In genomic region chr11:61138940-61139339, GRCh38 we compare ENCODE assay signal across 14 cellular contexts. TPM values are rescaled to one million over a fixed set of nuclear protein-coding genes. Genes with fewer than 3 reads are reported as not detected.
DNase-seq lines count a peak whose midpoint lies in the region; ATAC-seq and TF ChIP-seq lines count a peak whose summit lies in the region.
"Had no signal": no experiment of that assay in that cellular context is flagged by ENCODE, and none has a peak within 500 bp of the region (broad histone marks: within the 10 kb centered on the region; RNA-seq: fewer than 3 reads in every experiment).

No MANE protein-coding gene starts in this region.

- peaks cover 22% of the 10 kb centered on the region for H3F3A ChIP-seq in MM.1S (ENCODE audit: insufficient read depth, low read length)

- peaks cover 30% of the 10 kb centered on the region for H3K79me2 ChIP-seq in MM.1S (ENCODE audit: low read length)
- peaks cover 43% of the 10 kb centered on the region for H3K79me2 ChIP-seq in osteoblast (ENCODE audit: insufficient read depth, low read length)

- intact Hi-C loops in thyroid gland (cut with DNase I): no loop called here

- DNase-seq in AG20443 (ENCODE audit: low spot score) (peak; percentile 42), MM.1S (no peak), fibroblast of gingiva (ENCODE audit: low read depth) (peak; percentile 28), osteoblast (ENCODE audit: insufficient read length, low spot score, missing footprints) (peak; percentile 97), DMS 273 (lab: John Stamatoyannopoulos, UW; ENCODE audit: unreplicated experiment) (no peak), thyroid gland (no peak), NCI-H526 treated with DMSO at 0.1 percent for 48 hours (lab: John Stamatoyannopoulos, UW) (no peak)
- DNase-seq: activated naive CD4-positive, alpha-beta T cell treated with anti-CD3 and anti-CD28 coated beads, Interleukin-2, amount 50 U/mL, for 16 hours; effector memory CD8-positive, alpha-beta T cell; GOT3; NCI-H2029 had no signal

- no peak overlapping the region for H3K4me3 ChIP-seq in MM.1S (ENCODE audit: low read length)
- peak overlapping the region; percentile 52 for H3K4me3 ChIP-seq in osteoblast (ENCODE audit: insufficient read depth, low read length)
- no peak overlapping the region for H3K4me3 ChIP-seq in thyroid gland (replicated peaks in 1 of 3)

- H3K27ac ChIP-seq in MM.1S (ENCODE audit: low read length) (no peak overlapping the region), osteoblast (ENCODE audit: low read depth, low read length) (peak overlapping the region; percentile 27), thyroid gland (no peak overlapping the region)

- no peaks in the 10 kb centered on the region for H4K20me1 ChIP-seq in MM.1S (ENCODE audit: insufficient read depth, low read length)
- peaks cover 60% of the 10 kb centered on the region for H4K20me1 ChIP-seq in osteoblast (ENCODE audit: insufficient read depth, low read length)

- no peaks in the 10 kb centered on the region for H3K9me3 ChIP-seq in MM.1S (replicated peaks; ENCODE audit: insufficient read depth, low read length)
- no peaks in the 10 kb centered on the region for H3K9me3 ChIP-seq in osteoblast (ENCODE audit: low read depth, low read length)
- no peaks in the 10 kb centered on the region for H3K9me3 ChIP-seq in thyroid gland

- WGBS in thyroid gland, 2 donors: 32 to 55% methylated on average over 4 to 6 of the region's 6 CpGs

- H3K27me3 ChIP-seq in MM.1S (replicated peaks; ENCODE audit: insufficient read depth, low read length) (no peaks in the 10 kb centered on the region), osteoblast (ENCODE audit: insufficient read depth, low read length) (no peaks in the 10 kb centered on the region), thyroid gland (no peaks in the 10 kb centered on the region)

- H3K36me3 ChIP-seq in MM.1S (replicated peaks; ENCODE audit: insufficient read depth, low read length) (no peaks in the 10 kb centered on the region), osteoblast (ENCODE audit: insufficient read depth, low read length) (peaks cover 15% of the 10 kb centered on the region), thyroid gland (no peaks in the 10 kb centered on the region)

- TF ChIP-seq CTCF in MM.1S (IDR thresholded peaks at IDR 0.05; ENCODE audit: low read length): no peak
- TF ChIP-seq CTCF in osteoblast (IDR thresholded peaks at IDR 0.05; ENCODE audit: extremely low read depth, low read depth, low read length): no peak
- TF ChIP-seq CTCF in thyroid gland (IDR thresholded peaks at IDR 0.05): no peak

- no peak for TF ChIP-seq POLR2A in thyroid gland (IDR thresholded peaks at IDR 0.05)

- H2AFZ ChIP-seq in MM.1S (ENCODE audit: low read length) (no peak overlapping the region), osteoblast (ENCODE audit: low read length) (no peak overlapping the region)

- H3K4me2 ChIP-seq in MM.1S (ENCODE audit: low read depth, low read length): peak overlapping the region; percentile 19; the same call in 1 of the 2 replicates
- peak overlapping the region; percentile 72 for H3K4me2 ChIP-seq in osteoblast (ENCODE audit: insufficient read depth, low read length)

- no peak for ATAC-seq in HG02870 (IDR thresholded peaks at IDR 0.05; ENCODE audit: unreplicated experiment)
- ATAC-seq: effector memory CD8-positive, alpha-beta T cell had no signal

- H3K9ac ChIP-seq in MM.1S (ENCODE audit: low read length): no peak overlapping the region

- no peaks in the 10 kb centered on the region for H3K9me2 ChIP-seq in MM.1S (replicated peaks; ENCODE audit: insufficient read depth, low read length)

- peaks cover 33% of the 10 kb centered on the region for H3K4me1 ChIP-seq in MM.1S (ENCODE audit: low read length)
- H3K4me1 ChIP-seq in osteoblast (ENCODE audit: insufficient read depth, low read length): peaks cover 32% of the 10 kb centered on the region
- peaks cover 10 to 28% of the 10 kb centered on the region in 2 donors for H3K4me1 ChIP-seq in thyroid gland

RNA-seq across cellular contexts. Expression of gene VPS37C, which starts 22.3 kb away (rescaled TPM):
- total RNA-seq in osteoblast (16.8 and 19.2 TPM in 2 replicates), thyroid gland (10 to 100 TPM; 13.0 to 18.2 (median 15.9) TPM)

RNA-seq across cellular contexts. Expression of gene CD5, which starts 36.7 kb away (rescaled TPM):
- total RNA-seq in osteoblast (not detected in 2 replicates), thyroid gland (under 1 TPM in 3 of 4 donors, not detected in 1; 0.56 to 0.83 (median 0.81) TPM)
- total RNA-seq: skeletal muscle tissue, urinary bladder had no signal

Comparison
In these comparisons a context has a peak if more than half of its experiments do, and no peak if none do; other contexts are left out.
1. DNase-seq: peak in AG20443 (single experiment), fibroblast of gingiva (single experiment) and osteoblast (single experiment); none in MM.1S (single experiment), DMS 273 (single experiment), thyroid gland (0 of 2) and NCI-H526 treated with DMSO at 0.1 percent for 48 hours (single experiment).